In genomic region chr3:48989796-48990635, GRCh38 we compare ENCODE assay signal across 1 cellular context.
TF ChIP-seq lines count a peak whose summit lies in the region.

A gene with protein sequence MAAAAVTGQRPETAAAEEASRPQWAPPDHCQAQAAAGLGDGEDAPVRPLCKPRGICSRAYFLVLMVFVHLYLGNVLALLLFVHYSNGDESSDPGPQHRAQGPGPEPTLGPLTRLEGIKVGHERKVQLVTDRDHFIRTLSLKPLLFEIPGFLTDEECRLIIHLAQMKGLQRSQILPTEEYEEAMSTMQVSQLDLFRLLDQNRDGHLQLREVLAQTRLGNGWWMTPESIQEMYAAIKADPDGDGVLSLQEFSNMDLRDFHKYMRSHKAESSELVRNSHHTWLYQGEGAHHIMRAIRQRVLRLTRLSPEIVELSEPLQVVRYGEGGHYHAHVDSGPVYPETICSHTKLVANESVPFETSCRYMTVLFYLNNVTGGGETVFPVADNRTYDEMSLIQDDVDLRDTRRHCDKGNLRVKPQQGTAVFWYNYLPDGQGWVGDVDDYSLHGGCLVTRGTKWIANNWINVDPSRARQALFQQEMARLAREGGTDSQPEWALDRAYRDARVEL (plus strand): TSS chr3:48990241. CDS start chr3:48990257, 16 bp downstream.

TF ChIP-seq in K562, 482 proteins besides CTCF, POLR2A, EP300 and RAD21 (continued from another document and continues in another):
- TF ChIP-seq ZNF280B (CRISPR knock-in tag; IDR thresholded peaks at IDR 0.05) (no peak), NCOR1 (IDR thresholded peaks at IDR 0.05) (no peak; the same call in 1 of the 2 replicates), PML (IDR thresholded peaks at IDR 0.05; ENCODE audit: low read length) (no peak), ZNF282 (CRISPR knock-in tag; IDR thresholded peaks at IDR 0.05) (no peak), ZNF384 (IDR thresholded peaks at IDR 0.05; ENCODE audit: low read depth, low read length) (no peak), SFPQ (IDR thresholded peaks at IDR 0.05; ENCODE audit: low read depth, low read length) (no peak), LCOR (CRISPR knock-in tag; IDR thresholded peaks at IDR 0.05) (0 out of 2 replicates have a peak, but pooled peaks have one; percentile 52), ETV5 (CRISPR knock-in tag; IDR thresholded peaks at IDR 0.05; ENCODE audit: low read depth) (no peak), MAFG (tag; conservative IDR thresholded peaks at IDR 0.05) (no peak; the same call in 1 of the 2 replicates), FOXA1 (IDR thresholded peaks at IDR 0.05; ENCODE audit: borderline replicate concordance) (no peak), ZNF830 (CRISPR knock-in tag; IDR thresholded peaks at IDR 0.05) (no peak), BMI1 (IDR thresholded peaks at IDR 0.05; ENCODE audit: low read length) (no peak), TAF1 (IDR thresholded peaks at IDR 0.05; ENCODE audit: control insufficient read depth, extremely low read depth, insufficient read depth, low read length, severe bottlenecking) (no peak), ZNF398 (CRISPR knock-in tag; IDR thresholded peaks at IDR 0.05) (no peak), RNF2 (IDR thresholded peaks at IDR 0.05) (peak; percentile 39; the same call in 1 of the 2 replicates), GTF2B (IDR thresholded peaks at IDR 0.05; ENCODE audit: extremely low read depth, insufficient read length) (no peak), CHD4 (IDR thresholded peaks at IDR 0.05; ENCODE audit: insufficient read depth, insufficient replicate concordance, low read depth, low read length, poor library complexity, severe bottlenecking) (no peak), ZNF583 (CRISPR knock-in tag; IDR thresholded peaks at IDR 0.05) (no peak), ZNF561 (CRISPR knock-in tag; conservative IDR thresholded peaks at IDR 0.05) (no peak), ZEB2 (IDR thresholded peaks at IDR 0.05) (no peak), HIVEP1 (CRISPR knock-in tag; IDR thresholded peaks at IDR 0.05) (no peak), BRF1 (IDR thresholded peaks at IDR 0.05; ENCODE audit: borderline replicate concordance, extremely low read depth, insufficient read length) (no peak)
- TF ChIP-seq, protein P1, sequence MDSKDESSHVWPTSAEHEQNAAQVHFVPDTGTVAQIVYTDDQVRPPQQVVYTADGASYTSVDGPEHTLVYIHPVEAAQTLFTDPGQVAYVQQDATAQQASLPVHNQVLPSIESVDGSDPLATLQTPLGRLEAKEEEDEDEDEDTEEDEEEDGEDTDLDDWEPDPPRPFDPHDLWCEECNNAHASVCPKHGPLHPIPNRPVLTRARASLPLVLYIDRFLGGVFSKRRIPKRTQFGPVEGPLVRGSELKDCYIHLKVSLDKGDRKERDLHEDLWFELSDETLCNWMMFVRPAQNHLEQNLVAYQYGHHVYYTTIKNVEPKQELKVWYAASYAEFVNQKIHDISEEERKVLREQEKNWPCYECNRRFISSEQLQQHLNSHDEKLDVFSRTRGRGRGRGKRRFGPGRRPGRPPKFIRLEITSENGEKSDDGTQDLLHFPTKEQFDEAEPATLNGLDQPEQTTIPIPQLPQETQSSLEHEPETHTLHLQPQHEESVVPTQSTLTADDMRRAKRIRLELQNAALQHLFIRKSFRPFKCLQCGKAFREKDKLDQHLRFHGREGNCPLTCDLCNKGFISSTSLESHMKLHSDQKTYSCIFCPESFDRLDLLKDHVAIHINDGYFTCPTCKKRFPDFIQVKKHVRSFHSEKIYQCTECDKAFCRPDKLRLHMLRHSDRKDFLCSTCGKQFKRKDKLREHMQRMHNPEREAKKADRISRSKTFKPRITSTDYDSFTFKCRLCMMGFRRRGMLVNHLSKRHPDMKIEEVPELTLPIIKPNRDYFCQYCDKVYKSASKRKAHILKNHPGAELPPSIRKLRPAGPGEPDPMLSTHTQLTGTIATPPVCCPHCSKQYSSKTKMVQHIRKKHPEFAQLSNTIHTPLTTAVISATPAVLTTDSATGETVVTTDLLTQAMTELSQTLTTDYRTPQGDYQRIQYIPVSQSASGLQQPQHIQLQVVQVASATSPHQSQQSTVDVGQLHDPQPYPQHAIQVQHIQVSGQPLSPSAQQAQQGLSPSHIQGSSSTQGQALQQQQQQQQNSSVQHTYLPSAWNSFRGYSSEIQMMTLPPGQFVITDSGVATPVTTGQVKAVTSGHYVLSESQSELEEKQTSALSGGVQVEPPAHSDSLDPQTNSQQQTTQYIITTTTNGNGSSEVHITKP (IDR thresholded peaks at IDR 0.05; ENCODE audit: partially characterized antibody): peak; percentile 13
- TF ChIP-seq, protein P2, sequence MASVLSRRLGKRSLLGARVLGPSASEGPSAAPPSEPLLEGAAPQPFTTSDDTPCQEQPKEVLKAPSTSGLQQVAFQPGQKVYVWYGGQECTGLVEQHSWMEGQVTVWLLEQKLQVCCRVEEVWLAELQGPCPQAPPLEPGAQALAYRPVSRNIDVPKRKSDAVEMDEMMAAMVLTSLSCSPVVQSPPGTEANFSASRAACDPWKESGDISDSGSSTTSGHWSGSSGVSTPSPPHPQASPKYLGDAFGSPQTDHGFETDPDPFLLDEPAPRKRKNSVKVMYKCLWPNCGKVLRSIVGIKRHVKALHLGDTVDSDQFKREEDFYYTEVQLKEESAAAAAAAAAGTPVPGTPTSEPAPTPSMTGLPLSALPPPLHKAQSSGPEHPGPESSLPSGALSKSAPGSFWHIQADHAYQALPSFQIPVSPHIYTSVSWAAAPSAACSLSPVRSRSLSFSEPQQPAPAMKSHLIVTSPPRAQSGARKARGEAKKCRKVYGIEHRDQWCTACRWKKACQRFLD (CRISPR knock-in tag; IDR thresholded peaks at IDR 0.05): no peak
- TF ChIP-seq, protein P3, sequence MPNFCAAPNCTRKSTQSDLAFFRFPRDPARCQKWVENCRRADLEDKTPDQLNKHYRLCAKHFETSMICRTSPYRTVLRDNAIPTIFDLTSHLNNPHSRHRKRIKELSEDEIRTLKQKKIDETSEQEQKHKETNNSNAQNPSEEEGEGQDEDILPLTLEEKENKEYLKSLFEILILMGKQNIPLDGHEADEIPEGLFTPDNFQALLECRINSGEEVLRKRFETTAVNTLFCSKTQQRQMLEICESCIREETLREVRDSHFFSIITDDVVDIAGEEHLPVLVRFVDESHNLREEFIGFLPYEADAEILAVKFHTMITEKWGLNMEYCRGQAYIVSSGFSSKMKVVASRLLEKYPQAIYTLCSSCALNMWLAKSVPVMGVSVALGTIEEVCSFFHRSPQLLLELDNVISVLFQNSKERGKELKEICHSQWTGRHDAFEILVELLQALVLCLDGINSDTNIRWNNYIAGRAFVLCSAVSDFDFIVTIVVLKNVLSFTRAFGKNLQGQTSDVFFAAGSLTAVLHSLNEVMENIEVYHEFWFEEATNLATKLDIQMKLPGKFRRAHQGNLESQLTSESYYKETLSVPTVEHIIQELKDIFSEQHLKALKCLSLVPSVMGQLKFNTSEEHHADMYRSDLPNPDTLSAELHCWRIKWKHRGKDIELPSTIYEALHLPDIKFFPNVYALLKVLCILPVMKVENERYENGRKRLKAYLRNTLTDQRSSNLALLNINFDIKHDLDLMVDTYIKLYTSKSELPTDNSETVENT (CRISPR knock-in tag; IDR thresholded peaks at IDR 0.05): no peak
- TF ChIP-seq, protein P4, sequence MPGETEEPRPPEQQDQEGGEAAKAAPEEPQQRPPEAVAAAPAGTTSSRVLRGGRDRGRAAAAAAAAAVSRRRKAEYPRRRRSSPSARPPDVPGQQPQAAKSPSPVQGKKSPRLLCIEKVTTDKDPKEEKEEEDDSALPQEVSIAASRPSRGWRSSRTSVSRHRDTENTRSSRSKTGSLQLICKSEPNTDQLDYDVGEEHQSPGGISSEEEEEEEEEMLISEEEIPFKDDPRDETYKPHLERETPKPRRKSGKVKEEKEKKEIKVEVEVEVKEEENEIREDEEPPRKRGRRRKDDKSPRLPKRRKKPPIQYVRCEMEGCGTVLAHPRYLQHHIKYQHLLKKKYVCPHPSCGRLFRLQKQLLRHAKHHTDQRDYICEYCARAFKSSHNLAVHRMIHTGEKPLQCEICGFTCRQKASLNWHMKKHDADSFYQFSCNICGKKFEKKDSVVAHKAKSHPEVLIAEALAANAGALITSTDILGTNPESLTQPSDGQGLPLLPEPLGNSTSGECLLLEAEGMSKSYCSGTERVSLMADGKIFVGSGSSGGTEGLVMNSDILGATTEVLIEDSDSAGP (CRISPR knock-in tag; IDR thresholded peaks at IDR 0.05): no peak
- TF ChIP-seq, protein P5, sequence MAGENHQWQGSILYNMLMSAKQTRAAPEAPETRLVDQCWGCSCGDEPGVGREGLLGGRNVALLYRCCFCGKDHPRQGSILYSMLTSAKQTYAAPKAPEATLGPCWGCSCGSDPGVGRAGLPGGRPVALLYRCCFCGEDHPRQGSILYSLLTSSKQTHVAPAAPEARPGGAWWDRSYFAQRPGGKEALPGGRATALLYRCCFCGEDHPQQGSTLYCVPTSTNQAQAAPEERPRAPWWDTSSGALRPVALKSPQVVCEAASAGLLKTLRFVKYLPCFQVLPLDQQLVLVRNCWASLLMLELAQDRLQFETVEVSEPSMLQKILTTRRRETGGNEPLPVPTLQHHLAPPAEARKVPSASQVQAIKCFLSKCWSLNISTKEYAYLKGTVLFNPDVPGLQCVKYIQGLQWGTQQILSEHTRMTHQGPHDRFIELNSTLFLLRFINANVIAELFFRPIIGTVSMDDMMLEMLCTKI (IDR thresholded peaks at IDR 0.05; ENCODE audit: partially characterized antibody): no peak
- TF ChIP-seq, protein P6, sequence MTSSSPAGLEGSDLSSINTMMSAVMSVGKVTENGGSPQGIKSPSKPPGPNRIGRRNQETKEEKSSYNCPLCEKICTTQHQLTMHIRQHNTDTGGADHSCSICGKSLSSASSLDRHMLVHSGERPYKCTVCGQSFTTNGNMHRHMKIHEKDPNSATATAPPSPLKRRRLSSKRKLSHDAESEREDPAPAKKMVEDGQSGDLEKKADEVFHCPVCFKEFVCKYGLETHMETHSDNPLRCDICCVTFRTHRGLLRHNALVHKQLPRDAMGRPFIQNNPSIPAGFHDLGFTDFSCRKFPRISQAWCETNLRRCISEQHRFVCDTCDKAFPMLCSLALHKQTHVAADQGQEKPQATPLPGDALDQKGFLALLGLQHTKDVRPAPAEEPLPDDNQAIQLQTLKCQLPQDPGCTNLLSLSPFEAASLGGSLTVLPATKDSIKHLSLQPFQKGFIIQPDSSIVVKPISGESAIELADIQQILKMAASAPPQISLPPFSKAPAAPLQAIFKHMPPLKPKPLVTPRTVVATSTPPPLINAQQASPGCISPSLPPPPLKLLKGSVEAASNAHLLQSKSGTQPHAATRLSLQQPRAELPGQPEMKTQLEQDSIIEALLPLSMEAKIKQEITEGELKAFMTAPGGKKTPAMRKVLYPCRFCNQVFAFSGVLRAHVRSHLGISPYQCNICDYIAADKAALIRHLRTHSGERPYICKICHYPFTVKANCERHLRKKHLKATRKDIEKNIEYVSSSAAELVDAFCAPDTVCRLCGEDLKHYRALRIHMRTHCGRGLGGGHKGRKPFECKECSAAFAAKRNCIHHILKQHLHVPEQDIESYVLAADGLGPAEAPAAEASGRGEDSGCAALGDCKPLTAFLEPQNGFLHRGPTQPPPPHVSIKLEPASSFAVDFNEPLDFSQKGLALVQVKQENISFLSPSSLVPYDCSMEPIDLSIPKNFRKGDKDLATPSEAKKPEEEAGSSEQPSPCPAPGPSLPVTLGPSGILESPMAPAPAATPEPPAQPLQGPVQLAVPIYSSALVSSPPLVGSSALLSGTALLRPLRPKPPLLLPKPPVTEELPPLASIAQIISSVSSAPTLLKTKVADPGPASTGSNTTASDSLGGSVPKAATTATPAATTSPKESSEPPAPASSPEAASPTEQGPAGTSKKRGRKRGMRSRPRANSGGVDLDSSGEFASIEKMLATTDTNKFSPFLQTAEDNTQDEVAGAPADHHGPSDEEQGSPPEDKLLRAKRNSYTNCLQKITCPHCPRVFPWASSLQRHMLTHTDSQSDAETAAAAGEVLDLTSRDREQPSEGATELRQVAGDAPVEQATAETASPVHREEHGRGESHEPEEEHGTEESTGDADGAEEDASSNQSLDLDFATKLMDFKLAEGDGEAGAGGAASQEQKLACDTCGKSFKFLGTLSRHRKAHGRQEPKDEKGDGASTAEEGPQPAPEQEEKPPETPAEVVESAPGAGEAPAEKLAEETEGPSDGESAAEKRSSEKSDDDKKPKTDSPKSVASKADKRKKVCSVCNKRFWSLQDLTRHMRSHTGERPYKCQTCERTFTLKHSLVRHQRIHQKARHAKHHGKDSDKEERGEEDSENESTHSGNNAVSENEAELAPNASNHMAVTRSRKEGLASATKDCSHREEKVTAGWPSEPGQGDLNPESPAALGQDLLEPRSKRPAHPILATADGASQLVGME (CRISPR knock-in tag; IDR thresholded peaks at IDR 0.05): no peak
